ENCODE assay signal across 1 cellular context in the genomic region with DNA sequence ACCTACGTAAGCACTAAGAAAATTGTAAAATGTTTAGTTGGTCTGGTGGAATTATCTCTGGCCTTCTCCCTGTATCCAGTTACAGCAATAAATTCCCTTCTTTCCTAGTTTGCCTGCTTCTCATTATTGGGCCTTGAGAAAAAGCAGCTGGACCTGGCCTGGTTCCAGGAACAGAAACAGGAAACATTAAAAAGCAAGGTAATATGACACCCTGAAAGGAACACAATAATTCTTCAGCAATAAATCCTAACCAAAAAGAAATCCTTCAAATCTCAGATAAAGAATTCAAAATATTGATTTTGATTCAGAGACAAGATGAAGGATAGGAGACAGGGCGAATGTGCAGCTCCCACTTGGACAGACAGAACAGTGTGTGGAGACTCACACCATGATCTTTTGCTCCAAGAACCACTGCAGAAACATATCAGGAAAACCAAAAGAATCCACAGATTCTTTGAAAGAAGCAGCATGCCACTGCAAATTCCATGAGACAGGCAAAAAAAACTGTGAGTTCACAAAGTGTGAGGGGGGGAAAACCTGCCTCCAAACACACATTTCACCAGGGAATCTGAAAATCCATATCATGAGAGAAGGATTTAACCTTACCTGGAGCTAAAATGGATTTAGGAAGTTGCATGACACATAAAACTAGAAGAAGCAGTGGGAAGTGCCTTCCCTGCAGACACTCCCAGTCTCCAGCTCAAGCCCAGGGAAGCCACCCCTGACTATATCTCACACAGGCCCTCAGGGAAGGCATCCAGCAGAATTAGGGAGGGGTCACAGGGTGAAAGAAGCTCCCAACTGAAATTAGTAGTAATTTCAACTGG.
TF ChIP-seq lines count a peak whose summit lies in the region.

No MANE protein-coding gene starts in this region.

TF ChIP-seq in SK-N-SH, 30 proteins besides CTCF, POLR2A, EP300 and RAD21 (continued from another document):
- no peak for TF ChIP-seq RFX5 (IDR thresholded peaks at IDR 0.05; ENCODE audit: low read length)
- no peak for TF ChIP-seq REST (IDR thresholded peaks at IDR 0.05; ENCODE audit: low read depth, low read length)
- peak; percentile 43; the same call in 1 of the 2 replicates for TF ChIP-seq JUND (IDR thresholded peaks at IDR 0.05)
- TF ChIP-seq RXRA (IDR thresholded peaks at IDR 0.05; ENCODE audit: borderline replicate concordance, low read depth) = no peak
- TF ChIP-seq YY1 (IDR thresholded peaks at IDR 0.05; ENCODE audit: low read depth) = no peak
- TF ChIP-seq TEAD4 (IDR thresholded peaks at IDR 0.05; ENCODE audit: borderline replicate concordance, insufficient read depth) = no peak; the same call in 1 of the 2 replicates
- TF ChIP-seq FOSL2 (IDR thresholded peaks at IDR 0.05; ENCODE audit: borderline replicate concordance, low read depth) = no peak
- TF ChIP-seq ELF1 (IDR thresholded peaks at IDR 0.05) = 0 out of 2 replicates have a peak, but pooled peaks have one; percentile 23
- TF ChIP-seq CHD2 (IDR thresholded peaks at IDR 0.05; ENCODE audit: low read length, partially characterized antibody) = no peak
- peak; percentile 94 for TF ChIP-seq TCF12 (IDR thresholded peaks at IDR 0.05)
- peak; percentile 84; the same call in 1 of the 2 replicates for TF ChIP-seq NFIC (IDR thresholded peaks at IDR 0.05; ENCODE audit: borderline replicate concordance)
